In genomic region chr12:9868951-9869306, GRCh38 we compare ENCODE assay signal across 9 cellular contexts. TPM values are rescaled to one million over a fixed set of nuclear protein-coding genes. Genes with fewer than 3 reads are reported as not detected.
A peak's percentile ranks its signal among the peaks of the same experiment; 100 is the strongest.
DNase-seq lines count a peak whose midpoint lies in the region; ATAC-seq and TF ChIP-seq lines count a peak whose summit lies in the region.
"Had no signal": no experiment of that assay in that cellular context is flagged by ENCODE, and none has a peak within 500 bp of the region (broad histone marks: within the 10 kb centered on the region; RNA-seq: fewer than 3 reads in every experiment).

No MANE protein-coding gene starts in this region.

- peak overlapping the region; percentile 85 for H3K4me2 ChIP-seq in OCI-LY7 (ENCODE audit: low read length)

- ATAC-seq in CD8-positive, alpha-beta T cell, result no peak
- no peak for ATAC-seq in body of pancreas

- H3K4me3 ChIP-seq in CD8-positive, alpha-beta T cell (ENCODE audit: low read depth, low read length), result peak overlapping the region; percentile 41
- H3K4me3 ChIP-seq in OCI-LY7 (ENCODE audit: low read depth, low read length, poor library complexity, severe bottlenecking) (peak overlapping the region; percentile 70), rectal smooth muscle tissue (ENCODE audit: low read length) (peak overlapping the region; percentile 63), body of pancreas (peak overlapping the region in 1 of 2 donors; percentile 0)
- peak overlapping the region; percentile 75 for H3K4me3 ChIP-seq in effector memory CD4-positive, alpha-beta T cell (ENCODE audit: insufficient read depth, low read depth, low read length, poor library complexity, severe bottlenecking)

- H3K36me3 Mint-ChIP-seq in CD8-positive, alpha-beta T cell, result peaks cover 33% of the 10 kb centered on the region

- CTCF ChIA-PET in CD8-positive, alpha-beta T cell (lab: Charles Lee), result interaction anchor here (0.7 to 3.5 kb wide), 6 partner anchors 8 to 118 kb away, joined by 3 to 14 read pairs (median 3); no protein-coding TSS in a partner anchor
- CTCF ChIA-PET in OCI-LY7 (lab: Charles Lee; ENCODE audit: unreplicated experiment), result no interaction called here

- no peaks in the 10 kb centered on the region for H4K20me1 ChIP-seq in OCI-LY7 (ENCODE audit: insufficient read depth, low read length)

- no peaks in the 10 kb centered on the region for H3K9me2 ChIP-seq in OCI-LY7 (ENCODE audit: insufficient read depth, low read length)

- peak overlapping the region; percentile 79 for H3K27ac ChIP-seq in CD8-positive, alpha-beta T cell (ENCODE audit: low read depth, low read length)
- H3K27ac ChIP-seq in OCI-LY7 (ENCODE audit: low read depth, low read length, poor library complexity, severe bottlenecking) (peak overlapping the region; percentile 42), rectal smooth muscle tissue (ENCODE audit: low read depth, low read length) (no peak overlapping the region), body of pancreas (peak overlapping the region in 1 of 4 donors; percentile 64)
- H3K27ac ChIP-seq in effector memory CD4-positive, alpha-beta T cell (ENCODE audit: insufficient read depth, low read length, poor library complexity, severe bottlenecking), result peak overlapping the region; percentile 90

- peaks cover 8% of the 10 kb centered on the region for H3K4me1 ChIP-seq in CD8-positive, alpha-beta T cell (ENCODE audit: insufficient read depth, low read length)
- H3K4me1 ChIP-seq in OCI-LY7 (ENCODE audit: insufficient read depth, low read length, poor library complexity, severe bottlenecking), result peaks cover 38% of the 10 kb centered on the region
- H3K4me1 ChIP-seq in effector memory CD4-positive, alpha-beta T cell (ENCODE audit: control insufficient read depth, insufficient read depth, low read length, poor library complexity, severe bottlenecking), result peaks cover 7% of the 10 kb centered on the region
- H3K4me1 ChIP-seq in rectal smooth muscle tissue (ENCODE audit: control insufficient read depth, insufficient read depth, low read length), result no peaks in the 10 kb centered on the region
- no peaks in the 10 kb centered on the region for H3K4me1 ChIP-seq in body of pancreas

- no peaks in the 10 kb centered on the region for H3K27me3 ChIP-seq in CD8-positive, alpha-beta T cell (ENCODE audit: insufficient read depth, low read length)
- H3K27me3 ChIP-seq in effector memory CD4-positive, alpha-beta T cell (replicated peaks; ENCODE audit: control insufficient read depth, insufficient read depth, low read length, poor library complexity, severe bottlenecking), result no peaks in the 10 kb centered on the region
- H3K27me3 ChIP-seq in rectal smooth muscle tissue (ENCODE audit: control insufficient read depth, insufficient read depth, low read length) (no peaks in the 10 kb centered on the region), body of pancreas (no peaks in the 10 kb centered on the region)

- H3K27ac Mint-ChIP-seq in CD8-positive, alpha-beta T cell, result peak overlapping the region; percentile 96

- no peak for TF ChIP-seq POLR2A in body of pancreas (IDR thresholded peaks at IDR 0.05)

- H3K79me2 ChIP-seq in OCI-LY7 (ENCODE audit: insufficient read depth, low read depth, low read length), result peaks cover 26% of the 10 kb centered on the region; the same call in 1 of the 2 replicates

- H3K27me3 Mint-ChIP-seq in CD8-positive, alpha-beta T cell (ENCODE audit: low read depth), result no peaks in the 10 kb centered on the region

- no peaks in the 10 kb centered on the region for H3K36me3 ChIP-seq in CD8-positive, alpha-beta T cell (ENCODE audit: insufficient read depth, low read length)
- H3K36me3 ChIP-seq in OCI-LY7 (ENCODE audit: insufficient read depth, low read length) (no peaks in the 10 kb centered on the region; the same call in 1 of the 2 replicates), rectal smooth muscle tissue (ENCODE audit: control insufficient read depth, insufficient read depth, low read length) (no peaks in the 10 kb centered on the region), body of pancreas (replicated peaks in 1 of 2; ENCODE audit: insufficient read depth in 1 of 2, low read depth in 2 of 2) (no peaks in the 10 kb centered on the region)
- no peaks in the 10 kb centered on the region for H3K36me3 ChIP-seq in effector memory CD4-positive, alpha-beta T cell (ENCODE audit: control insufficient read depth, insufficient read depth, low read length)

- intact Hi-C loops in CD8-positive, alpha-beta T cell (cut with DNase I, micrococcal nuclease), result loop anchor here (1.0 to 10.0 kb wide), 9 partner anchors 38 to 493 kb away; partner anchors contain the start of gene GABARAPL1 (in 1 of the 2)
- intact Hi-C loops in OCI-LY7 (cut with micrococcal nuclease; ENCODE audit: unreplicated experiment) (loop anchor here (5.0 kb wide), 1 partner anchor 117 kb away; no protein-coding TSS in a partner anchor), body of pancreas (cut with DNase I) (no loop called here)

- H3K9me3 ChIP-seq in CD8-positive, alpha-beta T cell (ENCODE audit: low read length), result no peaks in the 10 kb centered on the region
- peaks cover 8% of the 10 kb centered on the region; the same call in 1 of the 2 replicates for H3K9me3 ChIP-seq in OCI-LY7 (ENCODE audit: low read length)
- no peaks in the 10 kb centered on the region for H3K9me3 ChIP-seq in effector memory CD4-positive, alpha-beta T cell (ENCODE audit: control insufficient read depth, low read length)
- no peaks in the 10 kb centered on the region for H3K9me3 ChIP-seq in body of pancreas

- H3K4me1 Mint-ChIP-seq in CD8-positive, alpha-beta T cell (ENCODE audit: low read depth), result peaks cover 42% of the 10 kb centered on the region

- DNase-seq in CD8-positive, alpha-beta T cell, result no peak
- DNase-seq in OCI-LY7 (ENCODE audit: low spot score) (no peak), CD1c-positive myeloid dendritic cell (ENCODE audit: extremely low spot score) (no peak), NCI-H1048 (lab: John Stamatoyannopoulos, UW) (no peak), body of pancreas (no peak), NCI-H1417 (lab: John Stamatoyannopoulos, UW) (no peak)
- no peak for DNase-seq in effector memory CD4-positive, alpha-beta T cell
- DNase-seq: posterior cingulate gyrus had no signal

- no peak for TF ChIP-seq CTCF in CD8-positive, alpha-beta T cell (IDR thresholded peaks at IDR 0.05)
- TF ChIP-seq CTCF in OCI-LY7 (conservative IDR thresholded peaks at IDR 0.05; ENCODE audit: low read length) (no peak), body of pancreas (IDR thresholded peaks at IDR 0.05) (no peak)

- H2AFZ ChIP-seq in OCI-LY7 (ENCODE audit: low read length), result peak overlapping the region; percentile 99

- no peak overlapping the region for H3K9ac ChIP-seq in rectal smooth muscle tissue (ENCODE audit: low read length)

- BruUV-seq in OCI-LY7 (replicated peaks; lab: Mats Ljungman, UMichigan), result TSS peak; percentile 67

- POLR2A ChIA-PET in CD8-positive, alpha-beta T cell (lab: Charles Lee), result interaction anchor here (0.6 to 3.0 kb wide), 17 partner anchors 8 to 613 kb away, joined by 3 to 18 read pairs (median 3); partner anchors contain the start of gene CD69
- POLR2A ChIA-PET in OCI-LY7 (lab: Charles Lee), result interaction anchor here (0.6 to 1.6 kb wide), 8 partner anchors 10 to 401 kb away, joined by 3 to 5 read pairs (median 4); no protein-coding TSS in a partner anchor

- peaks cover 4% of the 10 kb centered on the region for H3K9me3 Mint-ChIP-seq in CD8-positive, alpha-beta T cell

- 37 to 40% methylated on average over 4 of the region's 4 CpGs for WGBS in body of pancreas, 2 donors

- H3K4me3 Mint-ChIP-seq in CD8-positive, alpha-beta T cell, result peak overlapping the region; percentile 89

RNA-seq across cellular contexts. Expression of gene CLEC2B, which starts 0.2 kb away (rescaled TPM):
- 100 to 1,000 TPM; 141 to 145 TPM for total RNA-seq in CD8-positive, alpha-beta T cell
- total RNA-seq in OCI-LY7 (2014; rRNA removed; shearing (Covaris generic)), result 2.3 and 3.1 TPM in 2 replicates
- total RNA-seq in OCI-LY7 (2022) (1.8 and 2.2 TPM in 2 replicates), body of pancreas (1 to 10 TPM in 1 of 2 donors, under 1 TPM in 1; 0.66 to 4.2 TPM)

RNA-seq across cellular contexts. Expression of gene KLRF2, which starts 12.4 kb away (rescaled TPM):
- total RNA-seq in CD8-positive, alpha-beta T cell, result not detected
- total RNA-seq in OCI-LY7 (2014; rRNA removed; shearing (Covaris generic)), result not detected in 2 replicates
- not detected in 2 replicates for total RNA-seq in OCI-LY7 (2022)
- total RNA-seq in body of pancreas, result not detected

RNA-seq across cellular contexts. Expression of gene KLRF1, which starts 41.6 kb away (rescaled TPM):
- under 1 TPM; 0.78 to 0.92 TPM for total RNA-seq in CD8-positive, alpha-beta T cell
- not detected in 2 replicates for total RNA-seq in OCI-LY7 (2014; rRNA removed; shearing (Covaris generic))
- 0.46 TPM in 1 of 2 replicates, not detected in the other for total RNA-seq in OCI-LY7 (2022)
- total RNA-seq in body of pancreas, result not detected

Comparison
In these comparisons a context has a peak if more than half of its experiments do, and no peak if none do; other contexts are left out.
1. RNA of gene CLEC2B, which starts 0.2 kb away (total RNA-seq): 141 to 145 TPM in CD8-positive, alpha-beta T cell; 0.66 to 4.2 TPM in body of pancreas and 1.8 to 3.1 TPM in OCI-LY7; every median in the first group is over 10 times any median in the second.